In genomic region chr17:19110189-19111094, GRCh38 we compare ENCODE assay signal across 10 cellular contexts. TPM values are rescaled to one million over a fixed set of nuclear protein-coding genes. Genes with fewer than 3 reads are reported as not detected.
DNase-seq lines count a peak whose midpoint lies in the region; ATAC-seq and TF ChIP-seq lines count a peak whose summit lies in the region.
"Not testable (repeated sequence)": the region's sequence is repeated elsewhere in the genome, so short reads cannot be mapped to it uniquely, and the experiment has no call there.
"Had no signal": no experiment of that assay in that cellular context is flagged by ENCODE, and none has a peak within 500 bp of the region (broad histone marks: within the 10 kb centered on the region; RNA-seq: fewer than 3 reads in every experiment).

No MANE protein-coding gene starts in this region.

- H3K4me3 Mint-ChIP-seq in T-cell; memory B cell; stimulated activated naive CD8-positive, alpha-beta T cell treated with anti-CD3 and anti-CD28 coated beads, Interleukin-15, amount 100 ng/mL, for 72 hours: not testable (repeated sequence)

- ATAC-seq in GM19351 (IDR thresholded peaks at IDR 0.05; ENCODE audit: unreplicated experiment) (peak; percentile 32), HG02571 (IDR thresholded peaks at IDR 0.05; ENCODE audit: unreplicated experiment) (peak; percentile 23), HG03354 (IDR thresholded peaks at IDR 0.05; ENCODE audit: poor library complexity, severe bottlenecking, unreplicated experiment) (peak; percentile 30), T-cell (replicated peaks in 1 of 4) (peak; percentile 47 to 65 (median 51)), memory B cell (ENCODE audit: low read depth) (peak; percentile 61)
- ATAC-seq in stimulated activated naive CD8-positive, alpha-beta T cell treated with anti-CD3 and anti-CD28 coated beads, Interleukin-15, amount 100 ng/mL, for 72 hours: peak; percentile 57

- H3K27ac Mint-ChIP-seq in T-cell; memory B cell; stimulated activated naive CD8-positive, alpha-beta T cell treated with anti-CD3 and anti-CD28 coated beads, Interleukin-15, amount 100 ng/mL, for 72 hours: not testable (repeated sequence)

- TF ChIP-seq CTCF in C4-2B (conservative IDR thresholded peaks at IDR 0.05): not testable (repeated sequence)

- not testable (repeated sequence) for H3K9me3 Mint-ChIP-seq in T-cell; memory B cell; stimulated activated naive CD8-positive, alpha-beta T cell treated with anti-CD3 and anti-CD28 coated beads, Interleukin-15, amount 100 ng/mL, for 72 hours

- not testable (repeated sequence) for H3K27me3 Mint-ChIP-seq in T-cell; memory B cell; stimulated activated naive CD8-positive, alpha-beta T cell treated with anti-CD3 and anti-CD28 coated beads, Interleukin-15, amount 100 ng/mL, for 72 hours

- not testable (repeated sequence) for H3K4me1 Mint-ChIP-seq in T-cell; memory B cell; stimulated activated naive CD8-positive, alpha-beta T cell treated with anti-CD3 and anti-CD28 coated beads, Interleukin-15, amount 100 ng/mL, for 72 hours

- CTCF ChIA-PET in T-cell (lab: Charles Lee): not testable (repeated sequence)

- H3K27ac ChIP-seq in C4-2B (peak overlapping the region; percentile 91), epithelial cell of prostate (peak overlapping the region; percentile 77)

- H3K36me3 Mint-ChIP-seq in T-cell, memory B cell: not testable (repeated sequence)

- POLR2A ChIA-PET in T-cell (lab: Charles Lee): not testable (repeated sequence)

- not testable (repeated sequence) for DNase-seq in T-cell; epithelial cell of prostate (ENCODE audit: low read depth, low spot score); memory B cell (ENCODE audit: low spot score in 2 of 2); stimulated activated naive CD8-positive, alpha-beta T cell treated with anti-CD3 and anti-CD28 coated beads, Interleukin-15, amount 100 ng/mL, for 72 hours

RNA-seq across cellular contexts. Expression of gene GRAPL, which starts 16.9 kb away (rescaled TPM):
- 100 to 1,000 TPM in 1 of 5 donors, 10 to 100 TPM in 4; 28.0 to 106 (median 85.5) TPM for total RNA-seq in T-cell
- total RNA-seq: H7, myocyte had no signal
